Comparison of ENCODE assay signal across 1 cellular context in the genomic region with DNA sequence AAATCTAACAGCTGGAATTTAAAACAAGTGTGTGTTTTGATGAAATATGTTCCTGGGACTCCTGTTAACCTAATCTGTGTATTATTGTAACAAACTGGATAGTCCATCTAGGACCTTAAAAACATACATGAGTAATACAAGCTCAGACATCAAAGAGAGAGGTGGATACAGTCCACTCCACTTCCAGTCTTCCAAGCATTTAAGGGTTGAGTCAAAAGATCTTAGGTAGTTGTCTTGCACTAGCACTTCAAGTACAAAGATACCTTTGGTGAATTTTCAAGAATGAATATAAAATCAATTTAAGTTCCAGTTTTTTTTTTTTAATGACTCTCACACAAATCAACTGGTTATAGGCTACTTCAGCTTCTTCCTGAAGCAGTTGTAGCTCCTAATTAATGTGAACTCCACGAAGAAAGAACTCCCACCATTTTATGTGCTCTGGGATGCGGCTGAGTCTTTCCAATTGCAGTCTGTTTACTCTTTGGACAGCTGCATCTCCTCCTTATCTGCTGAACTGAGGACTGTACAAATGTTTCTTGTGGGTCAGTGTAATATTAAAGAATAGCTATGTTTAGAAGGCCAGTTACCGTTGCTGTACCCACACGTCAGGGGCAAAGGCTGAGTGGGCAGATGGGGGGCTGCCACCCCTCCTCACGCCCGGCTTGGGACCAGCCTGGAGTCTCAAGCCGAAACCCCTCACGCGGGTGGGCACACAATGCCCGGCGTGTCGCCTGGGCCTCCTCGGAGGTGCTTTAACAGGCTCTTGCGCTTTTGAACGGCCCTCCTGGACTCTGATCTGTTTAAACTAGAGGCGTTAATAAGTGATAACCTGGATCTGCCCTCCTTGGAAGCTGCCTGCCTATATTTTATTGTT.
TF ChIP-seq lines count a peak whose summit lies in the region.

No MANE protein-coding gene starts in this region.

TF ChIP-seq in HepG2, 621 proteins besides CTCF, POLR2A, EP300 and RAD21 (continued from another document):
- TF ChIP-seq PAF1 (CRISPR knock-in tag; IDR thresholded peaks at IDR 0.05) (0 out of 2 replicates have a peak, but pooled peaks have one; percentile 40), ZNF124 (CRISPR knock-in tag; IDR thresholded peaks at IDR 0.05) (0 out of 2 replicates have a peak, but pooled peaks have one; percentile 8), FOXA1 (IDR thresholded peaks at IDR 0.05) (no peak), FOXA1 (CRISPR knock-in tag; IDR thresholded peaks at IDR 0.05) (peak; percentile 33), PAX8 (CRISPR knock-in tag; IDR thresholded peaks at IDR 0.05; ENCODE audit: borderline replicate concordance) (peak; percentile 6; the same call in 1 of the 2 replicates), SETDB1 (CRISPR knock-in tag; IDR thresholded peaks at IDR 0.05; ENCODE audit: borderline replicate concordance) (no peak), ZNF552 (CRISPR knock-in tag; IDR thresholded peaks at IDR 0.05; ENCODE audit: borderline replicate concordance) (no peak), ZBTB7B (CRISPR knock-in tag; IDR thresholded peaks at IDR 0.05) (peak; percentile 24), ZNF761 (CRISPR knock-in tag; conservative IDR thresholded peaks at IDR 0.05) (0 out of 2 replicates have a peak, but pooled peaks have one; percentile 13), ZBTB1 (CRISPR knock-in tag; IDR thresholded peaks at IDR 0.05; ENCODE audit: borderline replicate concordance) (no peak), ZC3H4 (CRISPR knock-in tag; IDR thresholded peaks at IDR 0.05; ENCODE audit: borderline replicate concordance) (peak; percentile 92; the same call in 1 of the 2 replicates), HNRNPL (IDR thresholded peaks at IDR 0.05; ENCODE audit: low read depth, low read length) (peak; percentile 69; the same call in 1 of the 2 replicates), ZNF17 (CRISPR knock-in tag; IDR thresholded peaks at IDR 0.05) (no peak), TMF1 (CRISPR knock-in tag; IDR thresholded peaks at IDR 0.05; ENCODE audit: low read depth) (peak; percentile 1; the same call in 1 of the 2 replicates)
- TF ChIP-seq, protein P1, sequence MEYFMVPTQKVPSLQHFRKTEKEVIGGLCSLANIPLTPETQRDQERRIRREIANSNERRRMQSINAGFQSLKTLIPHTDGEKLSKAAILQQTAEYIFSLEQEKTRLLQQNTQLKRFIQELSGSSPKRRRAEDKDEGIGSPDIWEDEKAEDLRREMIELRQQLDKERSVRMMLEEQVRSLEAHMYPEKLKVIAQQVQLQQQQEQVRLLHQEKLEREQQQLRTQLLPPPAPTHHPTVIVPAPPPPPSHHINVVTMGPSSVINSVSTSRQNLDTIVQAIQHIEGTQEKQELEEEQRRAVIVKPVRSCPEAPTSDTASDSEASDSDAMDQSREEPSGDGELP (IDR thresholded peaks at IDR 0.05; ENCODE audit: borderline replicate concordance, low read depth): peak; percentile 55; the same call in 1 of the 2 replicates
- TF ChIP-seq, protein P2, sequence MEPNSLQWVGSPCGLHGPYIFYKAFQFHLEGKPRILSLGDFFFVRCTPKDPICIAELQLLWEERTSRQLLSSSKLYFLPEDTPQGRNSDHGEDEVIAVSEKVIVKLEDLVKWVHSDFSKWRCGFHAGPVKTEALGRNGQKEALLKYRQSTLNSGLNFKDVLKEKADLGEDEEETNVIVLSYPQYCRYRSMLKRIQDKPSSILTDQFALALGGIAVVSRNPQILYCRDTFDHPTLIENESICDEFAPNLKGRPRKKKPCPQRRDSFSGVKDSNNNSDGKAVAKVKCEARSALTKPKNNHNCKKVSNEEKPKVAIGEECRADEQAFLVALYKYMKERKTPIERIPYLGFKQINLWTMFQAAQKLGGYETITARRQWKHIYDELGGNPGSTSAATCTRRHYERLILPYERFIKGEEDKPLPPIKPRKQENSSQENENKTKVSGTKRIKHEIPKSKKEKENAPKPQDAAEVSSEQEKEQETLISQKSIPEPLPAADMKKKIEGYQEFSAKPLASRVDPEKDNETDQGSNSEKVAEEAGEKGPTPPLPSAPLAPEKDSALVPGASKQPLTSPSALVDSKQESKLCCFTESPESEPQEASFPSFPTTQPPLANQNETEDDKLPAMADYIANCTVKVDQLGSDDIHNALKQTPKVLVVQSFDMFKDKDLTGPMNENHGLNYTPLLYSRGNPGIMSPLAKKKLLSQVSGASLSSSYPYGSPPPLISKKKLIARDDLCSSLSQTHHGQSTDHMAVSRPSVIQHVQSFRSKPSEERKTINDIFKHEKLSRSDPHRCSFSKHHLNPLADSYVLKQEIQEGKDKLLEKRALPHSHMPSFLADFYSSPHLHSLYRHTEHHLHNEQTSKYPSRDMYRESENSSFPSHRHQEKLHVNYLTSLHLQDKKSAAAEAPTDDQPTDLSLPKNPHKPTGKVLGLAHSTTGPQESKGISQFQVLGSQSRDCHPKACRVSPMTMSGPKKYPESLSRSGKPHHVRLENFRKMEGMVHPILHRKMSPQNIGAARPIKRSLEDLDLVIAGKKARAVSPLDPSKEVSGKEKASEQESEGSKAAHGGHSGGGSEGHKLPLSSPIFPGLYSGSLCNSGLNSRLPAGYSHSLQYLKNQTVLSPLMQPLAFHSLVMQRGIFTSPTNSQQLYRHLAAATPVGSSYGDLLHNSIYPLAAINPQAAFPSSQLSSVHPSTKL (CRISPR knock-in tag; IDR thresholded peaks at IDR 0.05): peak; percentile 19; the same call in 1 of the 2 replicates
- TF ChIP-seq, protein P3, sequence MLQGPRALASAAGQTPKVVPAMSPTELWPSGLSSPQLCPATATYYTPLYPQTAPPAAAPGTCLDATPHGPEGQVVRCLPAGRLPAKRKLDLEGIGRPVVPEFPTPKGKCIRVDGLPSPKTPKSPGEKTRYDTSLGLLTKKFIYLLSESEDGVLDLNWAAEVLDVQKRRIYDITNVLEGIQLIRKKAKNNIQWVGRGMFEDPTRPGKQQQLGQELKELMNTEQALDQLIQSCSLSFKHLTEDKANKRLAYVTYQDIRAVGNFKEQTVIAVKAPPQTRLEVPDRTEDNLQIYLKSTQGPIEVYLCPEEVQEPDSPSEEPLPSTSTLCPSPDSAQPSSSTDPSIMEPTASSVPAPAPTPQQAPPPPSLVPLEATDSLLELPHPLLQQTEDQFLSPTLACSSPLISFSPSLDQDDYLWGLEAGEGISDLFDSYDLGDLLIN (CRISPR knock-in tag; IDR thresholded peaks at IDR 0.05; ENCODE audit: borderline replicate concordance): no peak
- TF ChIP-seq, protein P4, sequence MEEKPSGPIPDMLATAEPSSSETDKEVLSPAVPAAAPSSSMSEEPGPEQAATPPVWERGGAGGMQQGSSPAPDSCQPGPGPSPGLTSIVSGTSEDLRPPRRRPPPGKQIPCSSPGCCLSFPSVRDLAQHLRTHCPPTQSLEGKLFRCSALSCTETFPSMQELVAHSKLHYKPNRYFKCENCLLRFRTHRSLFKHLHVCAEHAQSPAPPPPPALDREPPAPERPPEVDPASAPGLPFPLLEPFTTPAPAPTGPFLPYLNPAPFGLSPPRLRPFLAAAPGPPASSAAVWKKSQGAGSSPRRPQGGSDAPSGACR (CRISPR knock-in tag; IDR thresholded peaks at IDR 0.05): peak; percentile 7; the same call in 1 of the 2 replicates
- TF ChIP-seq, protein P5, sequence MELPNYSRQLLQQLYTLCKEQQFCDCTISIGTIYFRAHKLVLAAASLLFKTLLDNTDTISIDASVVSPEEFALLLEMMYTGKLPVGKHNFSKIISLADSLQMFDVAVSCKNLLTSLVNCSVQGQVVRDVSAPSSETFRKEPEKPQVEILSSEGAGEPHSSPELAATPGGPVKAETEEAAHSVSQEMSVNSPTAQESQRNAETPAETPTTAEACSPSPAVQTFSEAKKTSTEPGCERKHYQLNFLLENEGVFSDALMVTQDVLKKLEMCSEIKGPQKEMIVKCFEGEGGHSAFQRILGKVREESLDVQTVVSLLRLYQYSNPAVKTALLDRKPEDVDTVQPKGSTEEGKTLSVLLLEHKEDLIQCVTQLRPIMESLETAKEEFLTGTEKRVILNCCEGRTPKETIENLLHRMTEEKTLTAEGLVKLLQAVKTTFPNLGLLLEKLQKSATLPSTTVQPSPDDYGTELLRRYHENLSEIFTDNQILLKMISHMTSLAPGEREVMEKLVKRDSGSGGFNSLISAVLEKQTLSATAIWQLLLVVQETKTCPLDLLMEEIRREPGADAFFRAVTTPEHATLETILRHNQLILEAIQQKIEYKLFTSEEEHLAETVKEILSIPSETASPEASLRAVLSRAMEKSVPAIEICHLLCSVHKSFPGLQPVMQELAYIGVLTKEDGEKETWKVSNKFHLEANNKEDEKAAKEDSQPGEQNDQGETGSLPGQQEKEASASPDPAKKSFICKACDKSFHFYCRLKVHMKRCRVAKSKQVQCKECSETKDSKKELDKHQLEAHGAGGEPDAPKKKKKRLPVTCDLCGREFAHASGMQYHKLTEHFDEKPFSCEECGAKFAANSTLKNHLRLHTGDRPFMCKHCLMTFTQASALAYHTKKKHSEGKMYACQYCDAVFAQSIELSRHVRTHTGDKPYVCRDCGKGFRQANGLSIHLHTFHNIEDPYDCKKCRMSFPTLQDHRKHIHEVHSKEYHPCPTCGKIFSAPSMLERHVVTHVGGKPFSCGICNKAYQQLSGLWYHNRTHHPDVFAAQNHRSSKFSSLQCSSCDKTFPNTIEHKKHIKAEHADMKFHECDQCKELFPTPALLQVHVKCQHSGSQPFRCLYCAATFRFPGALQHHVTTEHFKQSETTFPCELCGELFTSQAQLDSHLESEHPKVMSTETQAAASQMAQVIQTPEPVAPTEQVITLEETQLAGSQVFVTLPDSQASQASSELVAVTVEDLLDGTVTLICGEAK (IDR thresholded peaks at IDR 0.05): no peak
- TF ChIP-seq, protein P5 (CRISPR knock-in tag; IDR thresholded peaks at IDR 0.05): 0 out of 2 replicates have a peak, but pooled peaks have one; percentile 7
